In the genomic region with DNA sequence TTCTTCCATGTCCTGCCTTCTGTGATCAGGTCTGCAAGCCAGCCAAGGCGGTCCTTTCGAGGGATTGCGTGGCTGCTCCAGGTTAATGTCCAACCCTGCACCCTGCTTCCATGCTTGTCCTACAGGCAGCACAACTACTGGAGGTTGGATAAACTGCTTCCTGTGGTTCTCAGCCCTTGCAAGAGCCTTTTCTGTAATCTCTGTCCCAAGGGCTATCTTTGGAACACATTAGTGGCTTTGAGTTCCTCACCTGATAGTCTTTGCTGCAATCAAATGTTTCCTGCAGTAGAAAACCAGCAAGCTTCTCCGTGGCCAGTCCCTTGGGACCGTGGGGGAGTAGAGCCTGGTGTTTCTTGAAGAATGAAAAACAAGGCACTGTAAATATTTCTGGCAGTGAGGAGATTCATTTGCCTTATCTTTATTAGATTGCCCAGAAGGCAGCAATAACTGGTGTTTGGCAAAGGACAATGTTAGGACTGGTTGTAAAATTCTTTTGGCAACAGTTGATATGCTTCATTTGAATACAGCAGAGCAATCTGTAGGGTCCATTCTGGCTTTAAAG, we compare ENCODE assay signal across 15 cellular contexts.
DNase-seq lines count a peak whose midpoint lies in the region; ATAC-seq and TF ChIP-seq lines count a peak whose summit lies in the region.
"Had no signal": no experiment of that assay in that cellular context is flagged by ENCODE, and none has a peak within 500 bp of the region (broad histone marks: within the 10 kb centered on the region; RNA-seq: fewer than 3 reads in every experiment).

No MANE protein-coding gene starts in this region.

- H3K27ac ChIP-seq in cardiac muscle cell (peak overlapping the region; percentile 82), tibial artery (no peak overlapping the region), stomach (no peak overlapping the region)
- H3K27ac ChIP-seq: HL-60, parathyroid adenoma had no signal

- H3K4me3 ChIP-seq in cardiac muscle cell (no peak overlapping the region), tibial artery (no peak overlapping the region), stomach (no peak overlapping the region)

- H3K9me3 Mint-ChIP-seq in type B pancreatic cell: no peaks in the 10 kb centered on the region
- H3K9me3 Mint-ChIP-seq in activated naive CD8-positive, alpha-beta T cell treated with anti-CD3 and anti-CD28 coated beads, Interleukin-2, amount 50 U/mL, for 24 hours: no peaks in the 10 kb centered on the region
- H3K9me3 Mint-ChIP-seq: mesothelial cell of epicardium had no signal

- intact Hi-C loops in tibial artery (cut with DNase I; ENCODE audit: low total_unique reads) (no loop called here), stomach (cut with DNase I; ENCODE audit: low total_unique reads) (no loop called here)

- H3K36me3 Mint-ChIP-seq in type B pancreatic cell: no peaks in the 10 kb centered on the region
- H3K36me3 Mint-ChIP-seq in activated naive CD8-positive, alpha-beta T cell treated with anti-CD3 and anti-CD28 coated beads, Interleukin-2, amount 50 U/mL, for 24 hours (ENCODE audit: low read depth): no peaks in the 10 kb centered on the region
- H3K36me3 Mint-ChIP-seq: mesothelial cell of epicardium had no signal

- TF ChIP-seq POLR2A in stomach (IDR thresholded peaks at IDR 0.05): no peak

- H3K36me3 ChIP-seq in cardiac muscle cell (peaks cover 6% of the 10 kb centered on the region), tibial artery (no peaks in the 10 kb centered on the region), stomach (no peaks in the 10 kb centered on the region)

- TF ChIP-seq CTCF in cardiac muscle cell (IDR thresholded peaks at IDR 0.05; ENCODE audit: low read depth, low read length): no peak
- TF ChIP-seq CTCF in type B pancreatic cell (conservative IDR thresholded peaks at IDR 0.05): no peak
- TF ChIP-seq CTCF in tibial artery (IDR thresholded peaks at IDR 0.05): no peak
- no peak for TF ChIP-seq CTCF in stomach (IDR thresholded peaks at IDR 0.05)

- no peak overlapping the region for H3K27ac Mint-ChIP-seq in type B pancreatic cell
- no peak overlapping the region for H3K27ac Mint-ChIP-seq in activated naive CD8-positive, alpha-beta T cell treated with anti-CD3 and anti-CD28 coated beads, Interleukin-2, amount 50 U/mL, for 24 hours
- H3K27ac Mint-ChIP-seq: mesothelial cell of epicardium had no signal

- no peaks in the 10 kb centered on the region for H3K27me3 Mint-ChIP-seq in type B pancreatic cell
- peaks cover 1% of the 10 kb centered on the region for H3K27me3 Mint-ChIP-seq in activated naive CD8-positive, alpha-beta T cell treated with anti-CD3 and anti-CD28 coated beads, Interleukin-2, amount 50 U/mL, for 24 hours

- no peaks in the 10 kb centered on the region for H3K9me3 ChIP-seq in cardiac muscle cell (ENCODE audit: low read depth)
- no peaks in the 10 kb centered on the region for H3K9me3 ChIP-seq in tibial artery
- H3K9me3 ChIP-seq in stomach: no peaks in the 10 kb centered on the region

- peaks cover 32% of the 10 kb centered on the region for H3K4me1 ChIP-seq in cardiac muscle cell (ENCODE audit: low read depth)
- H3K4me1 ChIP-seq in tibial artery: peaks cover 0 to 13% (median 5%) of the 10 kb centered on the region in 4 donors
- no peaks in the 10 kb centered on the region for H3K4me1 ChIP-seq in stomach
- H3K4me1 ChIP-seq: parathyroid adenoma had no signal

- H3K4me1 Mint-ChIP-seq in type B pancreatic cell (ENCODE audit: unreplicated experiment): peaks cover 30% of the 10 kb centered on the region
- no peaks in the 10 kb centered on the region for H3K4me1 Mint-ChIP-seq in activated naive CD8-positive, alpha-beta T cell treated with anti-CD3 and anti-CD28 coated beads, Interleukin-2, amount 50 U/mL, for 24 hours

- WGBS in stomach, 5 donors: 63 to 70% (median 68%) methylated on average over 5 of the region's 5 CpGs

- TF ChIP-seq EP300 in stomach (IDR thresholded peaks at IDR 0.05): no peak

- DNase-seq in NOMO-1 treated with DMSO at 0.1 percent for 48 hours (lab: John Stamatoyannopoulos, UW; ENCODE audit: unreplicated experiment): peak; percentile 2
- no peak for DNase-seq in NOMO-1 treated with dmso at 0.1 percent for 144 hours (lab: John Stamatoyannopoulos, UW; ENCODE audit: unreplicated experiment)
- peak; percentile 51 for DNase-seq in RPMI7951 (ENCODE audit: low read depth)
- DNase-seq in cardiac muscle cell (ENCODE audit: low read depth in 1 of 2, low spot score in 1 of 2): peak; percentile 32 to 80
- no peak for DNase-seq in type B pancreatic cell (ENCODE audit: extremely low spot score, unreplicated experiment)
- no peak for DNase-seq in tibial artery
- no peak for DNase-seq in stomach
- DNase-seq in activated naive CD8-positive, alpha-beta T cell treated with anti-CD3 and anti-CD28 coated beads, Interleukin-2, amount 50 U/mL, for 24 hours: no peak
- DNase-seq: activated CD4-positive, alpha-beta T cell treated with anti-CD3 and anti-CD28 coated beads for 48 hours; activated T-cell treated with anti-CD3 and anti-CD28 coated beads, Interleukin-2, amount 50 U/mL, for 48 hours; amniotic stem cell; Karpas-422 had no signal

- H3K27me3 ChIP-seq in cardiac muscle cell (no peaks in the 10 kb centered on the region), tibial artery (no peaks in the 10 kb centered on the region), stomach (no peaks in the 10 kb centered on the region)

- ATAC-seq in activated naive CD8-positive, alpha-beta T cell treated with anti-CD3 and anti-CD28 coated beads, Interleukin-2, amount 50 U/mL, for 24 hours: no peak

- H3K4me3 Mint-ChIP-seq in type B pancreatic cell: peak overlapping the region; percentile 27
- no peak overlapping the region for H3K4me3 Mint-ChIP-seq in activated naive CD8-positive, alpha-beta T cell treated with anti-CD3 and anti-CD28 coated beads, Interleukin-2, amount 50 U/mL, for 24 hours
- H3K4me3 Mint-ChIP-seq: mesothelial cell of epicardium had no signal

Comparison
In these comparisons a context has a peak if more than half of its experiments do, and no peak if none do; other contexts are left out.
1. DNase-seq: peak in NOMO-1 treated with DMSO at 0.1 percent for 48 hours (single experiment), RPMI7951 (single experiment) and cardiac muscle cell (2 of 2); none in NOMO-1 treated with dmso at 0.1 percent for 144 hours (single experiment), type B pancreatic cell (single experiment), tibial artery (0 of 2), stomach (single experiment) and activated naive CD8-positive, alpha-beta T cell treated with anti-CD3 and anti-CD28 coated beads, Interleukin-2, amount 50 U/mL, for 24 hours (single experiment).